Comparison of ENCODE assay signal across 14 cellular contexts in genomic region chr2:24885221-24886113, GRCh38. TPM values are rescaled to one million over a fixed set of nuclear protein-coding genes. Genes with fewer than 3 reads are reported as not detected.
A peak's percentile ranks its signal among the peaks of the same experiment; 100 is the strongest.
DNase-seq lines count a peak whose midpoint lies in the region; ATAC-seq and FAIRE-seq lines count a peak whose summit lies in the region.
"Had no signal": no experiment of that assay in that cellular context is flagged by ENCODE, and none has a peak within 500 bp of the region (broad histone marks: within the 10 kb centered on the region; RNA-seq: fewer than 3 reads in every experiment).

No MANE protein-coding gene starts in this region.

- H3K36me3 ChIP-seq in small intestine (ENCODE audit: control insufficient read depth in 2 of 2, insufficient read depth in 2 of 2, low read length in 2 of 2): no peaks in the 10 kb centered on the region

- no peak for FAIRE-seq in small intestine (lab: Jason Lieb, UNC)
- FAIRE-seq: A204.1, H54 had no signal

- no peaks in the 10 kb centered on the region for H3K4me1 ChIP-seq in small intestine (ENCODE audit: control insufficient read depth in 2 of 2, insufficient read depth in 1 of 2, low read depth in 1 of 2, low read length in 1 of 2)

- peaks cover 4% of the 10 kb centered on the region for H3K36me3 Mint-ChIP-seq in activated T-helper 17 cell treated with anti-CD3 and anti-CD28 coated beads, Interleukin-2, amount 50 U/mL, for 72 hours (ENCODE audit: low read depth)

- H3K4me3 ChIP-seq in small intestine (ENCODE audit: low read depth in 1 of 2, low read length in 2 of 2): no peak overlapping the region

- H3K4me1 Mint-ChIP-seq in activated T-helper 17 cell treated with anti-CD3 and anti-CD28 coated beads, Interleukin-2, amount 50 U/mL, for 72 hours: peaks cover 19% of the 10 kb centered on the region

- H3K9me3 ChIP-seq in small intestine (ENCODE audit: control insufficient read depth, low read depth): no peaks in the 10 kb centered on the region

- no peak for ATAC-seq in activated T-helper 17 cell treated with anti-CD3 and anti-CD28 coated beads, Interleukin-2, amount 50 U/mL, for 72 hours (replicated peaks)
- ATAC-seq: left lobe of liver had no signal

- H3K27ac Mint-ChIP-seq in activated T-helper 17 cell treated with anti-CD3 and anti-CD28 coated beads, Interleukin-2, amount 50 U/mL, for 72 hours: peak overlapping the region; percentile 66
- H3K27ac Mint-ChIP-seq: T-helper 1 cell treated with Interleukin-12 subunit alpha and Interleukin-12 subunit beta and Interleukin-4 antibody, amounts not matched to agents 30 μg/mL and 1 μg/mL, for 36 hours had no signal

- WGBS in small intestine, 3 donors: 81 to 89% (median 83%) methylated on average over 11 of the region's 11 CpGs

- H3K27me3 Mint-ChIP-seq in activated T-helper 17 cell treated with anti-CD3 and anti-CD28 coated beads, Interleukin-2, amount 50 U/mL, for 72 hours: no peaks in the 10 kb centered on the region

- H3K9me3 Mint-ChIP-seq in activated T-helper 17 cell treated with anti-CD3 and anti-CD28 coated beads, Interleukin-2, amount 50 U/mL, for 72 hours: no peaks in the 10 kb centered on the region
- H3K9me3 Mint-ChIP-seq: T-helper 1 cell treated with Interleukin-12 subunit alpha and Interleukin-12 subunit beta and Interleukin-4 antibody, amounts not matched to agents 30 μg/mL and 1 μg/mL, for 36 hours had no signal

- DNase-seq in NCI-H2196 (lab: John Stamatoyannopoulos, UW; ENCODE audit: unreplicated experiment) (peak; percentile 15), NCI-H2196 treated with DMSO at 0.1 percent for 48 hours (lab: John Stamatoyannopoulos, UW; ENCODE audit: unreplicated experiment) (no peak), NCI-H2029 treated with DMSO at 0.1 percent for 48 hours (lab: John Stamatoyannopoulos, UW) (peak; percentile 72), small intestine (peak; percentile 8), NCI-H1436 (lab: John Stamatoyannopoulos, UW) (no peak), SW480 (ENCODE audit: low spot score) (no peak)
- DNase-seq in activated CD4-positive, CD25-positive, alpha-beta regulatory T cell treated with anti-CD3 and anti-CD28 coated beads, Interleukin-2, amount 50 U/mL, for 72 hours: no peak
- DNase-seq: stimulated activated naive CD4-positive, alpha-beta T cell had no signal

- H3K27ac ChIP-seq in small intestine (ENCODE audit: low read depth in 1 of 2, low read length in 1 of 2): peak overlapping the region in 1 of 2 donors; percentile 65
- H3K27ac ChIP-seq: KMS-11 had no signal

- no peaks in the 10 kb centered on the region for H3K27me3 ChIP-seq in small intestine (ENCODE audit: control insufficient read depth in 2 of 2, insufficient read depth in 2 of 2, low read length in 2 of 2)

- no peak overlapping the region for H3K4me3 Mint-ChIP-seq in activated T-helper 17 cell treated with anti-CD3 and anti-CD28 coated beads, Interleukin-2, amount 50 U/mL, for 72 hours
- H3K4me3 Mint-ChIP-seq: T-helper 1 cell treated with Interleukin-12 subunit alpha and Interleukin-12 subunit beta and Interleukin-4 antibody, amounts not matched to agents 30 μg/mL and 1 μg/mL, for 36 hours had no signal

RNA-seq across cellular contexts. Expression of gene ADCY3, which starts 34.6 kb away (rescaled TPM):
- total RNA-seq in activated T-helper 17 cell treated with anti-CD3 and anti-CD28 coated beads, Interleukin-2, amount 50 U/mL, for 72 hours: 100 to 1,000 TPM in 1 of 2 donors, 10 to 100 TPM in 1; 43.8 to 102 TPM
- polyA plus RNA-seq in small intestine: 10 to 100 TPM in 1 of 3 donors, 1 to 10 TPM in 2; 3.6 to 36.3 (median 4.3) TPM

Comparison
In these comparisons a context has a peak if more than half of its experiments do, and no peak if none do; other contexts are left out.
1. DNase-seq: peak in NCI-H2196 (single experiment), NCI-H2029 treated with DMSO at 0.1 percent for 48 hours (single experiment) and small intestine (single experiment); none in NCI-H2196 treated with DMSO at 0.1 percent for 48 hours (single experiment), NCI-H1436 (single experiment), activated CD4-positive, CD25-positive, alpha-beta regulatory T cell treated with anti-CD3 and anti-CD28 coated beads, Interleukin-2, amount 50 U/mL, for 72 hours (single experiment) and SW480 (single experiment).